Comparison of ENCODE assay signal across 16 cellular contexts in the genomic region with DNA sequence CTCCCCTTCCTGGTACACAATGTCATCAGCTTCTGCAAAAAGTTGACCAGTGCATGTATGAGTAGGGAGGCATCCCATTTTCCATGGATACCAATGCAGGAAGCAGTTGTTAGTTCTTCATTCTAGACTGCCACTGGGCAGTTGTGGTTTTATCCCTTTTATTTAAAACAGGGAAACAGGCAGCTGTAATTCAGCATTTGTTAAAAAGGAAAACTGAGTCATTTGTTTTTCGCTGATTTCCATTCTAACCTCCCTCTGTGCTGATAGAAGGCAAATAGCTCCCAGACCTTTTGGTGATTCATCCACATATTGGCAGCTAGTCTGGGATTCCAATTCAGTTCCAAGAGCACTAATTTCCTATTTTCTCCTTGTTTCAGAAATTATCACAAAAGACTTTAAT. TPM values are rescaled to one million over a fixed set of nuclear protein-coding genes. Genes with fewer than 3 reads are reported as not detected.
DNase-seq lines count a peak whose midpoint lies in the region; ATAC-seq, FAIRE-seq and TF ChIP-seq lines count a peak whose summit lies in the region.
"Had no signal": no experiment of that assay in that cellular context is flagged by ENCODE, and none has a peak within 500 bp of the region (broad histone marks: within the 10 kb centered on the region; RNA-seq: fewer than 3 reads in every experiment).

No MANE protein-coding gene starts in this region.

- ATAC-seq in PC-3: peak; percentile 58
- no peak for ATAC-seq in HG03039 (IDR thresholded peaks at IDR 0.05; ENCODE audit: unreplicated experiment)
- no peak for ATAC-seq in HG02678 (IDR thresholded peaks at IDR 0.05; ENCODE audit: unreplicated experiment)
- ATAC-seq: Panc1 had no signal

- TF ChIP-seq CTCF in BJ (IDR thresholded peaks at IDR 0.05; ENCODE audit: insufficient read depth, low read depth, low read length) (no peak), PC-3 (conservative IDR thresholded peaks at IDR 0.05; ENCODE audit: low read depth, low read length) (no peak), epithelial cell of esophagus (IDR thresholded peaks at IDR 0.05; ENCODE audit: insufficient read depth, low read depth, low read length, missing control alignments) (no peak), thyroid gland (IDR thresholded peaks at IDR 0.05) (no peak), kidney (IDR thresholded peaks at IDR 0.05; ENCODE audit: borderline replicate concordance, extremely low read depth, insufficient read depth) (no peak)

- no peak overlapping the region for H2AFZ ChIP-seq in PC-3 (ENCODE audit: low read length)

- intact Hi-C loops in PC-3 (cut with micrococcal nuclease) (no loop called here), thyroid gland (cut with DNase I) (no loop called here), kidney (cut with DNase I) (no loop called here)

- H3K27me3 ChIP-seq in BJ (ENCODE audit: control insufficient read depth, insufficient read depth, low read length): no peaks in the 10 kb centered on the region
- no peaks in the 10 kb centered on the region for H3K27me3 ChIP-seq in PC-3 (ENCODE audit: low read length)
- no peaks in the 10 kb centered on the region for H3K27me3 ChIP-seq in thyroid gland
- H3K27me3 ChIP-seq: BLaER1, colonic mucosa had no signal

- no peaks in the 10 kb centered on the region for H4K20me1 ChIP-seq in PC-3 (ENCODE audit: low read length)
- H4K20me1 ChIP-seq: BLaER1 had no signal

- H3K4me1 ChIP-seq in PC-3 (ENCODE audit: insufficient read depth, low read length) (peaks cover 9% of the 10 kb centered on the region; the same call in 1 of the 2 replicates), thyroid gland (peaks cover 2 to 19% of the 10 kb centered on the region in 2 donors), kidney (ENCODE audit: control insufficient read depth in 1 of 2, insufficient read depth in 1 of 2, low read depth in 1 of 2, low read length in 2 of 2) (no peaks in the 10 kb centered on the region)
- H3K4me1 ChIP-seq: BLaER1, colonic mucosa had no signal

- no peak overlapping the region for H3K4me2 ChIP-seq in PC-3 (ENCODE audit: low read length)
- H3K4me2 ChIP-seq: BLaER1, KMS-11 had no signal

- FAIRE-seq in kidney (lab: Jason Lieb, UNC): no peak

- H3K9me3 ChIP-seq in PC-3 (ENCODE audit: low read length) (no peaks in the 10 kb centered on the region), thyroid gland (no peaks in the 10 kb centered on the region), kidney (ENCODE audit: control insufficient read depth in 1 of 2, low read length in 2 of 2) (no peaks in the 10 kb centered on the region)
- H3K9me3 ChIP-seq: BLaER1, colonic mucosa had no signal

- WGBS in thyroid gland, 2 donors: 63 to 81% methylated on average over 1 of the region's 1 CpG

- H3K9ac ChIP-seq in PC-3 (ENCODE audit: low read length) (no peak overlapping the region), kidney (ENCODE audit: low read length in 2 of 2) (no peak overlapping the region)
- H3K9ac ChIP-seq: BLaER1, KMS-11 had no signal

- POLR2A ChIA-PET in BJ (lab: Charles Lee) (no interaction called here), PC-3 (lab: Charles Lee; ENCODE audit: unreplicated experiment) (no interaction called here)

- no peaks in the 10 kb centered on the region for H3K9me2 ChIP-seq in PC-3 (replicated peaks; ENCODE audit: low read length)

- BruUV-seq in PC-3 (replicated peaks; lab: Mats Ljungman, UMichigan): no TSS peak

- H3K79me2 ChIP-seq in PC-3 (ENCODE audit: low read length): no peaks in the 10 kb centered on the region

- no peaks in the 10 kb centered on the region for H3K36me3 ChIP-seq in BJ (ENCODE audit: control insufficient read depth, insufficient read depth, low read length)
- no peaks in the 10 kb centered on the region for H3K36me3 ChIP-seq in PC-3 (ENCODE audit: low read depth, low read length)
- no peaks in the 10 kb centered on the region for H3K36me3 ChIP-seq in thyroid gland
- no peaks in the 10 kb centered on the region for H3K36me3 ChIP-seq in kidney (ENCODE audit: control insufficient read depth in 1 of 2, insufficient read depth in 2 of 2, low read length in 2 of 2)
- H3K36me3 ChIP-seq: BLaER1, colonic mucosa had no signal

- H3K4me3 ChIP-seq in BJ (ENCODE audit: low read depth, low read length): no peak overlapping the region
- no peak overlapping the region for H3K4me3 ChIP-seq in PC-3 (ENCODE audit: low read length)
- H3K4me3 ChIP-seq in epithelial cell of esophagus (ENCODE audit: low read length): no peak overlapping the region
- no peak overlapping the region for H3K4me3 ChIP-seq in thyroid gland (replicated peaks in 1 of 3)
- no peak overlapping the region for H3K4me3 ChIP-seq in kidney (ENCODE audit: low read length in 2 of 2)
- H3K4me3 ChIP-seq: BLaER1, colonic mucosa had no signal

- TF ChIP-seq POLR2A in thyroid gland (IDR thresholded peaks at IDR 0.05): no peak

- DNase-seq in BJ (ENCODE audit: low read depth): peak; percentile 41
- DNase-seq in PC-3: peak; percentile 56
- DNase-seq in epithelial cell of esophagus (ENCODE audit: low read depth): peak; percentile 63
- peak; percentile 54 for DNase-seq in myocyte (ENCODE audit: low read depth)
- no peak for DNase-seq in thyroid gland
- no peak for DNase-seq in kidney
- DNase-seq: colonic mucosa; DMS153; H7; NCI-H1694 treated with DMSO at 0.1 percent for 48 hours; stimulated activated CD4-positive, alpha-beta T cell treated with anti-CD3 and anti-CD28 coated beads, Interleukin-12 subunit alpha, Interleukin-12 subunit beta, amount 100 ng/mL, for 4 hours had no signal

- CTCF ChIA-PET in BJ (lab: Yijun Ruan, JAX) (interaction anchor here (1.1 kb wide), 1 partner anchor 9 kb away, joined by 3 read pairs; no protein-coding TSS in a partner anchor), PC-3 (lab: Charles Lee) (interaction anchor here (1.0 kb wide), 1 partner anchor 62 kb away, joined by 3 read pairs; no protein-coding TSS in a partner anchor)

- no peaks in the 10 kb centered on the region for H3F3A ChIP-seq in PC-3 (ENCODE audit: low read length, unreplicated experiment)

- no peak overlapping the region for H3K27ac ChIP-seq in PC-3 (ENCODE audit: low read length)
- H3K27ac ChIP-seq in thyroid gland: no peak overlapping the region
- no peak overlapping the region for H3K27ac ChIP-seq in kidney (ENCODE audit: low read depth in 2 of 2, low read length in 2 of 2)
- H3K27ac ChIP-seq: BLaER1, colonic mucosa, KMS-11 had no signal

RNA-seq across cellular contexts. Expression of a gene that starts 21.1 kb away (rescaled TPM):
- 0.22 and 0.25 TPM in 2 replicates for polyA plus RNA-seq in BJ (2011; rRNA removed)
- polyA minus RNA-seq in BJ (2011; rRNA and poly(A)+ RNA removed): 0.28 and 0.82 TPM in 2 replicates
- total RNA-seq in PC-3 (2014; rRNA removed): 0.23 and 0.29 TPM in 2 replicates
- total RNA-seq in myocyte: 0.08 and 0.52 TPM in 2 replicates
- 0.81 TPM for polyA plus RNA-seq in myocyte (2012)
- total RNA-seq in thyroid gland: 1 to 10 TPM in 1 of 4 donors, under 1 TPM in 3; 0.44 to 1.0 (median 0.82) TPM
- 1.5 TPM for total RNA-seq in kidney
- polyA plus RNA-seq in kidney (ENCODE audit: insufficient read depth, low read depth, low replicate concordance): 2.1 TPM

Comparison
In these comparisons a context has a peak if more than half of its experiments do, and no peak if none do; other contexts are left out.
1. DNase-seq: peak in BJ (single experiment), PC-3 (single experiment), epithelial cell of esophagus (single experiment) and myocyte (single experiment); none in thyroid gland (0 of 2) and kidney (single experiment).